In genomic region chr2:7516447-7517121, GRCh38 we compare ENCODE assay signal across 16 cellular contexts.
DNase-seq lines count a peak whose midpoint lies in the region; TF ChIP-seq lines count a peak whose summit lies in the region.
"Had no signal": no experiment of that assay in that cellular context is flagged by ENCODE, and none has a peak within 500 bp of the region (broad histone marks: within the 10 kb centered on the region; RNA-seq: fewer than 3 reads in every experiment).

No MANE protein-coding gene starts in this region.

- CTCF ChIA-PET in activated naive CD4-positive, alpha-beta T cell treated with anti-CD3 and anti-CD28 coated beads for 36 hours (lab: Charles Lee): no interaction called here

- H3K27me3 Mint-ChIP-seq in activated naive CD4-positive, alpha-beta T cell treated with anti-CD3 and anti-CD28 coated beads for 36 hours (ENCODE audit: low read depth): no peaks in the 10 kb centered on the region
- H3K27me3 Mint-ChIP-seq in activated T-helper 2 cell treated with anti-CD3 and anti-CD28 coated beads, Interferon-gamma antibody, Interleukin-2, Interleukin-4, amounts not matched to agents 10 μg/mL and 5 μg/mL and 100 μg/mL, durations not matched to agents 14 hours and 24 hours and 36 hours (ENCODE audit: low read depth): no peaks in the 10 kb centered on the region

- H3K9me3 ChIP-seq in sigmoid colon: peaks cover 0 to 2% (median 0%) of the 10 kb centered on the region in 4 donors
- H3K9me3 ChIP-seq: ascending aorta, left ventricle myocardium inferior had no signal

- 71 to 72% methylated on average over 2 of the region's 2 CpGs for WGBS in sigmoid colon, 2 donors

- TF ChIP-seq EP300 in sigmoid colon (IDR thresholded peaks at IDR 0.05): no peak

- no peaks in the 10 kb centered on the region for H3K36me3 Mint-ChIP-seq in activated naive CD4-positive, alpha-beta T cell treated with anti-CD3 and anti-CD28 coated beads for 36 hours (ENCODE audit: low read depth)
- peaks cover 39% of the 10 kb centered on the region for H3K36me3 Mint-ChIP-seq in activated T-helper 2 cell treated with anti-CD3 and anti-CD28 coated beads, Interferon-gamma antibody, Interleukin-2, Interleukin-4, amounts not matched to agents 10 μg/mL and 5 μg/mL and 100 μg/mL, durations not matched to agents 14 hours and 24 hours and 36 hours (ENCODE audit: low read depth)

- H3K4me3 ChIP-seq in sigmoid colon: no peak overlapping the region
- H3K4me3 ChIP-seq: ascending aorta, left ventricle myocardium inferior had no signal

- H3K4me3 Mint-ChIP-seq in activated naive CD4-positive, alpha-beta T cell treated with anti-CD3 and anti-CD28 coated beads for 36 hours: no peak overlapping the region
- H3K4me3 Mint-ChIP-seq in activated T-helper 2 cell treated with anti-CD3 and anti-CD28 coated beads, Interferon-gamma antibody, Interleukin-2, Interleukin-4, amounts not matched to agents 10 μg/mL and 5 μg/mL and 100 μg/mL, durations not matched to agents 14 hours and 24 hours and 36 hours (ENCODE audit: low read depth): no peak overlapping the region

- no peak for TF ChIP-seq CTCF in sigmoid colon (IDR thresholded peaks at IDR 0.05)
- no peak for TF ChIP-seq CTCF in GM10266 (IDR thresholded peaks at IDR 0.05; ENCODE audit: control insufficient read depth, insufficient read depth, low read depth, missing control alignments)

- no peak for DNase-seq in activated naive CD4-positive, alpha-beta T cell treated with anti-CD3 and anti-CD28 coated beads for 36 hours
- no peak for DNase-seq in activated naive CD4-positive, alpha-beta T cell treated with Interleukin-2 at 50 U/mL for 16 hours
- peak; percentile 2 for DNase-seq in EH (ENCODE audit: low read depth)
- DNase-seq in activated T-helper 2 cell treated with anti-CD3 and anti-CD28 coated beads, Interferon-gamma antibody, Interleukin-2, Interleukin-4, amounts not matched to agents 10 μg/mL and 5 μg/mL and 100 μg/mL, durations not matched to agents 14 hours and 24 hours and 36 hours (ENCODE audit: low spot score): no peak
- DNase-seq in sigmoid colon: no peak
- DNase-seq in GM10266 (ENCODE audit: extremely low spot score): no peak
- no peak for DNase-seq in activated effector memory CD4-positive, alpha-beta T cell treated with Interleukin-2 at 50 U/mL for 16 hours
- DNase-seq in NOMO-1 treated with dmso at 0.1 percent for 144 hours (lab: John Stamatoyannopoulos, UW; ENCODE audit: unreplicated experiment): no peak
- DNase-seq: effector CD8-positive, alpha-beta T cell; GF-D8; KG1; left ventricle myocardium inferior; NCI-H2081; SHP77; stimulated activated CD4-positive, alpha-beta T cell treated with anti-CD3 and anti-CD28 coated beads, Interleukin-2, amount 100 ng/mL, for 24 hours had no signal

- peak overlapping the region; percentile 16 for H3K27ac Mint-ChIP-seq in activated naive CD4-positive, alpha-beta T cell treated with anti-CD3 and anti-CD28 coated beads for 36 hours
- H3K27ac Mint-ChIP-seq in activated T-helper 2 cell treated with anti-CD3 and anti-CD28 coated beads, Interferon-gamma antibody, Interleukin-2, Interleukin-4, amounts not matched to agents 10 μg/mL and 5 μg/mL and 100 μg/mL, durations not matched to agents 14 hours and 24 hours and 36 hours: peak overlapping the region; percentile 92

- peak overlapping the region in 3 of 4 donors; percentile 25 to 46 (median 29) for H3K27ac ChIP-seq in sigmoid colon
- H3K27ac ChIP-seq: ascending aorta, left ventricle myocardium inferior had no signal

- H3K9me3 Mint-ChIP-seq in activated naive CD4-positive, alpha-beta T cell treated with anti-CD3 and anti-CD28 coated beads for 36 hours: no peaks in the 10 kb centered on the region
- peaks cover 20% of the 10 kb centered on the region for H3K9me3 Mint-ChIP-seq in activated T-helper 2 cell treated with anti-CD3 and anti-CD28 coated beads, Interferon-gamma antibody, Interleukin-2, Interleukin-4, amounts not matched to agents 10 μg/mL and 5 μg/mL and 100 μg/mL, durations not matched to agents 14 hours and 24 hours and 36 hours

- peaks cover 37% of the 10 kb centered on the region for H3K4me1 Mint-ChIP-seq in activated naive CD4-positive, alpha-beta T cell treated with anti-CD3 and anti-CD28 coated beads for 36 hours (ENCODE audit: low read depth)
- peaks cover 54% of the 10 kb centered on the region for H3K4me1 Mint-ChIP-seq in activated T-helper 2 cell treated with anti-CD3 and anti-CD28 coated beads, Interferon-gamma antibody, Interleukin-2, Interleukin-4, amounts not matched to agents 10 μg/mL and 5 μg/mL and 100 μg/mL, durations not matched to agents 14 hours and 24 hours and 36 hours (ENCODE audit: low read depth)

- no peak for TF ChIP-seq POLR2A in sigmoid colon (IDR thresholded peaks at IDR 0.05)

- no peaks in the 10 kb centered on the region for H3K27me3 ChIP-seq in sigmoid colon
- H3K27me3 ChIP-seq: ascending aorta had no signal

- intact Hi-C loops in activated naive CD4-positive, alpha-beta T cell treated with anti-CD3 and anti-CD28 coated beads for 36 hours (cut with micrococcal nuclease): loop anchor here (1.0 to 5.0 kb wide), 6 partner anchors 43 to 156 kb away; no protein-coding TSS in a partner anchor
- intact Hi-C loops in activated T-helper 2 cell treated with anti-CD3 and anti-CD28 coated beads, Interferon-gamma antibody, Interleukin-2, Interleukin-4, amounts not matched to agents 10 μg/mL and 5 μg/mL and 100 μg/mL, durations not matched to agents 14 hours and 24 hours and 36 hours (cut with micrococcal nuclease): loop anchor here (1.0 kb wide), 1 partner anchor 66 kb away; no protein-coding TSS in a partner anchor
- intact Hi-C loops in sigmoid colon (cut with DNase I): loop anchor here (5.0 to 10.0 kb wide), 2 partner anchors 79 to 228 kb away; no protein-coding TSS in a partner anchor

- H3K36me3 ChIP-seq in sigmoid colon: no peaks in the 10 kb centered on the region
- H3K36me3 ChIP-seq: ascending aorta, left ventricle myocardium inferior had no signal

- H3K4me1 ChIP-seq in sigmoid colon: peaks cover 0 to 19% (median 18%) of the 10 kb centered on the region in 4 donors
- H3K4me1 ChIP-seq: ascending aorta, left ventricle myocardium inferior had no signal
